ENCODE assay signal across 8 cellular contexts in the genomic region with DNA sequence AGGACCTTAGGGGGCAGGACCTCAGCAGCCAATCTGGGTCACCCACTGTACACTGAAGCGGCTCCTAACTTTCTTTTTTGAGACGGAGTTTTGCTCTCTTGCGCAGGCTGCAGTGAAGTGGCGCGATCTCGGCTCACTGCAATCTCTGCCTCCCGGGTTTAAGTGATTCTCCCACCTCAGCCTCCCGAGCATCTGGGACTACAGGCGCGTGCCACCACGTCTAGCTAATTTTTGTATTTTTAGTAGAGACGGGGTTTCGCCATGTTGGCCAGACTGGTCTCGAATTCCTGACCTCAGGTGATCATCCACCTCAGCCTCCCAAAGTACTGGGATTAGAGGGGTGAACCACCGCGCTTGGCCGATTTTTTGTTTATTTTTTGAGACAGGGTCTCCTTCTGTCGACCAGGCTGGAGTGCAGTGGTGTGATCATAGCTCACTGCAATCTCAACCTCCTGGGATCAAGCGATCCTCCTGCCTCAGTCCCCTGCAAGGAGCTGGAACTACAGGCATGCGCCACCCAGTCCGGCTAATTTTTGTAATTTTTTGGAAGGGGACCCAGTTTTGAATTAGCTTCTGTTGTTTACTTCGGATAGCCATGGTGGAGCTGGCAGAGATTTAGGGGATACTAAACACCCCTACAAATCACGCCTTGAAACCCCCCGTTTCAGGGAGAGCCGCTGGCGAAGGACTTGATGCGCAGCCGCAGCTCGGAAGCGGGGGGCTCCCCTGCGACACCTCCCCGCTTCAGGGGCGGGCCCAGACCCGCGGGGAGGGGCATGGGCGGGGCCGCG. TPM values are rescaled to one million over a fixed set of nuclear protein-coding genes. Genes with fewer than 3 reads are reported as not detected.
DNase-seq lines count a peak whose midpoint lies in the region; ATAC-seq and TF ChIP-seq lines count a peak whose summit lies in the region.

No MANE protein-coding gene starts in this region.

- TF ChIP-seq POLR2A in Peyer's patch (IDR thresholded peaks at IDR 0.05), result no peak
- TF ChIP-seq POLR2A in esophagus squamous epithelium (IDR thresholded peaks at IDR 0.05), result no peak
- TF ChIP-seq POLR2A in prostate gland (IDR thresholded peaks at IDR 0.05), result no peak

- intact Hi-C loops in esophagus squamous epithelium (cut with DNase I) (loop anchor here (5.0 kb wide), 1 partner anchor 72 kb away; the partner anchor contains the start of gene ARID3B), prostate gland (cut with DNase I) (loop anchor here (2.0 to 10.0 kb wide), 3 partner anchors 15 to 619 kb away; partner anchors contain the start of genes PML and STOML1)

- WGBS in esophagus squamous epithelium, 2 donors, result 48 to 54% methylated on average over 16 to 26 of the region's 38 CpGs
- WGBS in prostate gland, result 57% methylated on average over 23 of the region's 38 CpGs

- H3K36me3 ChIP-seq in Peyer's patch, result peaks cover 0 to 2% (median 0%) of the 10 kb centered on the region in 3 donors
- peaks cover 0 to 10% (median 1%) of the 10 kb centered on the region in 3 donors for H3K36me3 ChIP-seq in esophagus squamous epithelium
- no peaks in the 10 kb centered on the region for H3K36me3 ChIP-seq in prostate gland

- DNase-seq in GM12864 (ENCODE audit: low read depth) (no peak), Peyer's patch (no peak), esophagus squamous epithelium (lab: John Stamatoyannopoulos, UW) (no peak), prostate gland (ENCODE audit: low spot score) (no peak), GM20000 (ENCODE audit: low spot score) (no peak)

- no peaks in the 10 kb centered on the region for H3K27me3 ChIP-seq in Peyer's patch
- H3K27me3 ChIP-seq in esophagus squamous epithelium, result no peaks in the 10 kb centered on the region
- H3K27me3 ChIP-seq in prostate gland (replicated peaks; ENCODE audit: insufficient read depth), result no peaks in the 10 kb centered on the region

- H3K4me3 ChIP-seq in GM12864 (ENCODE audit: low read depth, low read length) (peak overlapping the region; percentile 85), Peyer's patch (peak overlapping the region; percentile 71 to 98 (median 73)), esophagus squamous epithelium (peak overlapping the region; percentile 72 to 95 (median 86)), prostate gland (peak overlapping the region; percentile 98 to 100)

- peaks cover 0 to 27% (median 9%) of the 10 kb centered on the region in 4 donors for H3K4me1 ChIP-seq in Peyer's patch
- H3K4me1 ChIP-seq in esophagus squamous epithelium, result peaks cover 21 to 60% (median 23%) of the 10 kb centered on the region in 3 donors
- H3K4me1 ChIP-seq in prostate gland (replicated peaks), result peaks cover 15% of the 10 kb centered on the region

- peak overlapping the region; percentile 98 to 99 (median 98) for H3K27ac ChIP-seq in Peyer's patch
- H3K27ac ChIP-seq in esophagus squamous epithelium, result peak overlapping the region; percentile 92 to 99 (median 98)
- peak overlapping the region; percentile 95 to 96 for H3K27ac ChIP-seq in prostate gland

- no peak for TF ChIP-seq CTCF in GM12864 (IDR thresholded peaks at IDR 0.05; ENCODE audit: low read depth, low read length, missing control alignments)
- no peak for TF ChIP-seq CTCF in Peyer's patch (IDR thresholded peaks at IDR 0.05)
- TF ChIP-seq CTCF in esophagus squamous epithelium (IDR thresholded peaks at IDR 0.05), result no peak
- TF ChIP-seq CTCF in prostate gland (IDR thresholded peaks at IDR 0.05), result no peak
- TF ChIP-seq CTCF in GM20000 (IDR thresholded peaks at IDR 0.05; ENCODE audit: extremely low read depth, missing control alignments), result no peak

- no peak for ATAC-seq in GM19463 (IDR thresholded peaks at IDR 0.05; ENCODE audit: unreplicated experiment)
- no peak for ATAC-seq in HG03378 (IDR thresholded peaks at IDR 0.05; ENCODE audit: unreplicated experiment)
- ATAC-seq in GM18861 (IDR thresholded peaks at IDR 0.05; ENCODE audit: unreplicated experiment), result no peak

- H3K9me3 ChIP-seq in Peyer's patch, result no peaks in the 10 kb centered on the region
- no peaks in the 10 kb centered on the region for H3K9me3 ChIP-seq in esophagus squamous epithelium
- H3K9me3 ChIP-seq in prostate gland, result no peaks in the 10 kb centered on the region

RNA-seq across cellular contexts. Expression of gene CLK3, which starts 1.5 kb away (rescaled TPM):
- total RNA-seq in Peyer's patch (100 to 1,000 TPM; 123 to 361 (median 213) TPM), esophagus squamous epithelium (100 to 1,000 TPM in 1 of 4 donors, 10 to 100 TPM in 3; 46.8 to 105 (median 58.0) TPM), prostate gland (100 to 1,000 TPM; 140 to 180 TPM)
